Comparison of ENCODE assay signal across 11 cellular contexts in genomic region chr2:234308073-234308813, GRCh38.
DNase-seq lines count a peak whose midpoint lies in the region; TF ChIP-seq lines count a peak whose summit lies in the region.
"Had no signal": no experiment of that assay in that cellular context is flagged by ENCODE, and none has a peak within 500 bp of the region (broad histone marks: within the 10 kb centered on the region; RNA-seq: fewer than 3 reads in every experiment).

No MANE protein-coding gene starts in this region.

- TF ChIP-seq CTCF in astrocyte of the cerebellum (IDR thresholded peaks at IDR 0.05; ENCODE audit: low read depth, low read length, missing control alignments) = no peak

- H3K9me3 Mint-ChIP-seq in CD4-positive, alpha-beta memory T cell = peaks cover 0 to 2% (median 0%) of the 10 kb centered on the region in 8 donors

- no peak overlapping the region for H3K14ac ChIP-seq in neuronal stem cell (ENCODE audit: low read length)

- H3K79me1 ChIP-seq in neuronal stem cell (ENCODE audit: low read depth, low read length) = no peaks in the 10 kb centered on the region

- no peaks in the 10 kb centered on the region for H3K9me2 ChIP-seq in Karpas-422 (replicated peaks; ENCODE audit: insufficient read depth, low read length)

- no peak for DNase-seq in CD4-positive, alpha-beta memory T cell
- peak; percentile 40 for DNase-seq in Karpas-422
- peak; percentile 39 for DNase-seq in astrocyte of the cerebellum (ENCODE audit: low read depth)
- DNase-seq in neuronal stem cell (ENCODE audit: low spot score) = no peak
- no peak for DNase-seq in KG1 (lab: John Stamatoyannopoulos, UW)
- no peak for DNase-seq in NCI-H2029 treated with DMSO at 0.1 percent for 48 hours (lab: John Stamatoyannopoulos, UW)
- no peak for DNase-seq in NCI-H128 (lab: John Stamatoyannopoulos, UW; ENCODE audit: unreplicated experiment)
- DNase-seq in stimulated activated CD4-positive, alpha-beta T cell treated with anti-CD3 and anti-CD28 coated beads, Interleukin-12 subunit alpha, Interleukin-12 subunit beta, amount 100 ng/mL, for 4 hours = no peak
- DNase-seq: H9, islet precursor cell had no signal

- no peak overlapping the region for H2BK15ac ChIP-seq in neuronal stem cell (ENCODE audit: low read length)

- peak overlapping the region in 7 of 8 donors; percentile 56 to 91 (median 76) for H3K4me3 Mint-ChIP-seq in CD4-positive, alpha-beta memory T cell
- H3K4me3 Mint-ChIP-seq: H9 had no signal

- CTCF ChIA-PET in CD4-positive, alpha-beta memory T cell (lab: Charles Lee; ENCODE audit: partially characterized antibody) = interaction anchor here (1.0 to 3.5 kb wide), 12 partner anchors 8 to 192 kb away, joined by 3 to 22 read pairs (median 3); no protein-coding TSS in a partner anchor

- no peaks in the 10 kb centered on the region for H3K27me3 ChIP-seq in CD4-positive, alpha-beta memory T cell (ENCODE audit: insufficient read depth, low read length)
- H3K27me3 ChIP-seq in Karpas-422 (ENCODE audit: low read length) = no peaks in the 10 kb centered on the region
- no peaks in the 10 kb centered on the region for H3K27me3 ChIP-seq in neuronal stem cell (ENCODE audit: control insufficient read depth in 3 of 3, insufficient read depth in 3 of 3, low read depth in 1 of 3, low read length in 3 of 3)
- H3K27me3 ChIP-seq: pancreas had no signal

- no peaks in the 10 kb centered on the region for H3K27me3 Mint-ChIP-seq in CD4-positive, alpha-beta memory T cell

- no peaks in the 10 kb centered on the region for H4K20me1 ChIP-seq in Karpas-422 (ENCODE audit: insufficient read depth, low read depth, low read length)

- H3K4me3 ChIP-seq in CD4-positive, alpha-beta memory T cell (ENCODE audit: low read length in 2 of 2) = no peak overlapping the region
- H3K4me3 ChIP-seq in Karpas-422 (ENCODE audit: low read length) (no peak overlapping the region), astrocyte of the cerebellum (ENCODE audit: low read depth, low read length) (no peak overlapping the region), neuronal stem cell (ENCODE audit: low read length in 2 of 2) (no peak overlapping the region)
- H3K4me3 ChIP-seq: pancreas had no signal

- no peaks in the 10 kb centered on the region for H3K36me3 Mint-ChIP-seq in CD4-positive, alpha-beta memory T cell

- H3K27ac ChIP-seq in CD4-positive, alpha-beta memory T cell (ENCODE audit: low read depth, low read length) = peak overlapping the region; percentile 56
- H3K27ac ChIP-seq in Karpas-422 (ENCODE audit: low read length) = no peak overlapping the region
- H3K27ac ChIP-seq in neuronal stem cell (replicated peaks; ENCODE audit: low read length) = no peak overlapping the region

- H2BK12ac ChIP-seq in neuronal stem cell (ENCODE audit: low read length) = no peak overlapping the region

- H2AK5ac ChIP-seq in neuronal stem cell (ENCODE audit: low read depth, low read length) = no peak overlapping the region

- in situ Hi-C loops in astrocyte of the cerebellum (cut with HindIII; ENCODE audit: low sequenced_read_pairs) = no loop called here

- H3K9ac ChIP-seq in Karpas-422 (ENCODE audit: low read length) (no peak overlapping the region), neuronal stem cell (ENCODE audit: low read depth, low read length, poor library complexity) (no peak overlapping the region)

- H3K36me3 ChIP-seq in CD4-positive, alpha-beta memory T cell (ENCODE audit: insufficient read depth, low read length) = no peaks in the 10 kb centered on the region
- H3K36me3 ChIP-seq in Karpas-422 (ENCODE audit: insufficient read depth, low read length) (no peaks in the 10 kb centered on the region), neuronal stem cell (replicated peaks in 1 of 2; ENCODE audit: control insufficient read depth in 2 of 2, insufficient read depth in 2 of 2, low read length in 2 of 2) (no peaks in the 10 kb centered on the region)
- H3K36me3 ChIP-seq: pancreas had no signal

- H4K91ac ChIP-seq in neuronal stem cell (ENCODE audit: low read depth, low read length, poor library complexity) = no peak overlapping the region

- no peak overlapping the region for H2BK120ac ChIP-seq in neuronal stem cell (ENCODE audit: low read depth, low read length)

- POLR2A ChIA-PET in CD4-positive, alpha-beta memory T cell (lab: Charles Lee; ENCODE audit: partially characterized antibody) = interaction anchor here (1.0 to 5.1 kb wide), 17 partner anchors 15 to 188 kb away, joined by 3 to 88 read pairs (median 4); partner anchors contain the start of gene ARL4C

- H3K4me2 ChIP-seq in Karpas-422 (ENCODE audit: low read depth, low read length, poor library complexity, severe bottlenecking) = no peak overlapping the region
- no peak overlapping the region for H3K4me2 ChIP-seq in neuronal stem cell (ENCODE audit: insufficient read depth, low read length, poor library complexity, severe bottlenecking)

- no peak overlapping the region for H2BK5ac ChIP-seq in neuronal stem cell (ENCODE audit: low read length)

- H3K4ac ChIP-seq in neuronal stem cell (ENCODE audit: low read length) = no peak overlapping the region

- peaks cover 34 to 47% (median 40%) of the 10 kb centered on the region in 4 donors for H3K4me1 Mint-ChIP-seq in CD4-positive, alpha-beta memory T cell

- H2AFZ ChIP-seq in Karpas-422 (ENCODE audit: low read length) (no peak overlapping the region), neuronal stem cell (ENCODE audit: low read length) (no peak overlapping the region)

- peaks cover 32% of the 10 kb centered on the region for H3K4me1 ChIP-seq in CD4-positive, alpha-beta memory T cell (ENCODE audit: insufficient read depth, low read length)
- H3K4me1 ChIP-seq in Karpas-422 (ENCODE audit: low read length) = peaks cover 7% of the 10 kb centered on the region
- peaks cover 8 to 15% of the 10 kb centered on the region in 2 donors for H3K4me1 ChIP-seq in neuronal stem cell (ENCODE audit: control insufficient read depth in 2 of 2, insufficient read depth in 1 of 2, low read depth in 1 of 2, low read length in 2 of 2)
- H3K4me1 ChIP-seq: pancreas had no signal

- H4K8ac ChIP-seq in neuronal stem cell (ENCODE audit: low read depth, low read length) = no peak overlapping the region

- H3K9me3 ChIP-seq in CD4-positive, alpha-beta memory T cell (ENCODE audit: control insufficient read depth in 1 of 2, low read length in 2 of 2) = no peaks in the 10 kb centered on the region
- H3K9me3 ChIP-seq in Karpas-422 (ENCODE audit: low read length) (no peaks in the 10 kb centered on the region), neuronal stem cell (replicated peaks in 1 of 2; ENCODE audit: control insufficient read depth in 2 of 2, insufficient read depth in 1 of 2, low read depth in 1 of 2, low read length in 2 of 2) (no peaks in the 10 kb centered on the region)

- H3K23ac ChIP-seq in neuronal stem cell (ENCODE audit: low read depth, low read length, poor library complexity) = no peak overlapping the region

- H3K27ac Mint-ChIP-seq in CD4-positive, alpha-beta memory T cell = peak overlapping the region; percentile 86 to 99 (median 98)
- H3K27ac Mint-ChIP-seq: H9 had no signal

- no peaks in the 10 kb centered on the region for H3K79me2 ChIP-seq in Karpas-422 (ENCODE audit: low read length)

- intact Hi-C loops in CD4-positive, alpha-beta memory T cell (cut with micrococcal nuclease) = loop anchor here (1.0 to 5.0 kb wide), 2 partner anchors 16 to 119 kb away; no protein-coding TSS in a partner anchor

- no CpG with 5 or more reads among the region's 7 CpGs for WGBS in neuronal stem cell (ENCODE audit: extremely low coverage in 2 of 2, insufficient read length in 2 of 2, insufficient replicate concordance in 1 of 2), 2 donors

- H3K18ac ChIP-seq in neuronal stem cell (ENCODE audit: low read length) = peak overlapping the region; percentile 79

Comparison
In these comparisons a context has a peak if more than half of its experiments do, and no peak if none do; other contexts are left out.
1. DNase-seq: peak in Karpas-422 (single experiment) and astrocyte of the cerebellum (single experiment); none in CD4-positive, alpha-beta memory T cell (0 of 5), neuronal stem cell (single experiment), KG1 (single experiment), NCI-H2029 treated with DMSO at 0.1 percent for 48 hours (single experiment), NCI-H128 (single experiment) and stimulated activated CD4-positive, alpha-beta T cell treated with anti-CD3 and anti-CD28 coated beads, Interleukin-12 subunit alpha, Interleukin-12 subunit beta, amount 100 ng/mL, for 4 hours (single experiment).